Comparison of ENCODE assay signal across 12 cellular contexts in genomic region chr15:89822951-89823701, GRCh38. TPM values are rescaled to one million over a fixed set of nuclear protein-coding genes. Genes with fewer than 3 reads are reported as not detected.
A peak's percentile ranks its signal among the peaks of the same experiment; 100 is the strongest.
DNase-seq lines count a peak whose midpoint lies in the region; ATAC-seq, FAIRE-seq and TF ChIP-seq lines count a peak whose summit lies in the region.
"Had no signal": no experiment of that assay in that cellular context is flagged by ENCODE, and none has a peak within 500 bp of the region (broad histone marks: within the 10 kb centered on the region; RNA-seq: fewer than 3 reads in every experiment).

No MANE protein-coding gene starts in this region.

- H3K79me2 ChIP-seq in endothelial cell of umbilical vein (ENCODE audit: control insufficient read depth, insufficient read depth, low read length) (no peaks in the 10 kb centered on the region), OCI-LY7 (ENCODE audit: insufficient read depth, low read depth, low read length) (no peaks in the 10 kb centered on the region)

- H2AFZ ChIP-seq in endothelial cell of umbilical vein (ENCODE audit: low read depth, low read length) (peak overlapping the region; percentile 63), OCI-LY7 (ENCODE audit: low read length) (no peak overlapping the region)

- H3K36me3 ChIP-seq in Panc1 (ENCODE audit: control insufficient read depth, insufficient read depth, low read length) (no peaks in the 10 kb centered on the region), endothelial cell of umbilical vein (ENCODE audit: control insufficient read depth in 2 of 2, extremely low read depth in 1 of 2, insufficient read depth in 2 of 2, low read length in 2 of 2) (no peaks in the 10 kb centered on the region), skeletal muscle satellite cell (ENCODE audit: insufficient read depth, low read length) (no peaks in the 10 kb centered on the region), OCI-LY7 (ENCODE audit: insufficient read depth, low read length) (no peaks in the 10 kb centered on the region)

- no peaks in the 10 kb centered on the region for H3K9me2 ChIP-seq in OCI-LY7 (ENCODE audit: insufficient read depth, low read length)

- CTCF ChIA-PET in Panc1 (lab: Charles Lee): interaction anchor here (0.8 kb wide), 2 partner anchors 61 to 68 kb away, joined by 4 to 10 read pairs; no protein-coding TSS in a partner anchor
- CTCF ChIA-PET in endothelial cell of umbilical vein (lab: Charles Lee): interaction anchor here (0.6 to 4.5 kb wide), 9 partner anchors 9 to 62 kb away, joined by 3 to 28 read pairs (median 3); no protein-coding TSS in a partner anchor
- CTCF ChIA-PET in OCI-LY7 (lab: Charles Lee; ENCODE audit: unreplicated experiment): no interaction called here

- H3K4me3 ChIP-seq in Panc1 (ENCODE audit: low read depth in 2 of 2, low read length in 2 of 2) (no peak overlapping the region), endothelial cell of umbilical vein (replicated peaks in 1 of 3; ENCODE audit: insufficient read depth in 1 of 3, low read depth in 1 of 3, low read length in 3 of 3) (no peak overlapping the region), skeletal muscle satellite cell (ENCODE audit: low read length) (peak overlapping the region; percentile 7), OCI-LY7 (ENCODE audit: low read depth, low read length, poor library complexity, severe bottlenecking) (no peak overlapping the region)

- POLR2A ChIA-PET in Panc1 (lab: Charles Lee): interaction anchor here (0.6 kb wide), 1 partner anchor 23 kb away, joined by 3 read pairs; no protein-coding TSS in a partner anchor
- POLR2A ChIA-PET in endothelial cell of umbilical vein (lab: Charles Lee): no interaction called here
- POLR2A ChIA-PET in OCI-LY7 (lab: Charles Lee): interaction anchor here (0.6 kb wide), 1 partner anchor 131 kb away, joined by 3 read pairs; no protein-coding TSS in a partner anchor

- no peak overlapping the region for H3K9ac ChIP-seq in endothelial cell of umbilical vein (replicated peaks; ENCODE audit: extremely low read depth, insufficient read depth, low read length)
- H3K9ac ChIP-seq in skeletal muscle satellite cell (ENCODE audit: low read depth, low read length): peak overlapping the region; percentile 53

- ATAC-seq in Panc1 (peak; percentile 44), HG03095 (IDR thresholded peaks at IDR 0.05; ENCODE audit: unreplicated experiment) (no peak), HG02642 (IDR thresholded peaks at IDR 0.05; ENCODE audit: poor library complexity, unreplicated experiment) (no peak)

- H4K20me1 ChIP-seq in endothelial cell of umbilical vein (replicated peaks; ENCODE audit: control insufficient read depth, extremely low read depth, insufficient read depth, low read length) (no peaks in the 10 kb centered on the region), OCI-LY7 (ENCODE audit: insufficient read depth, low read length) (no peaks in the 10 kb centered on the region)

- H3K4me1 ChIP-seq in Panc1 (ENCODE audit: control insufficient read depth, insufficient read depth, low read length) (peaks cover 59% of the 10 kb centered on the region), endothelial cell of umbilical vein (ENCODE audit: control insufficient read depth, extremely low read depth, insufficient read depth, low read length) (peaks cover 29% of the 10 kb centered on the region), skeletal muscle satellite cell (ENCODE audit: control insufficient read depth, insufficient read depth, low read length) (peaks cover 64% of the 10 kb centered on the region), OCI-LY7 (ENCODE audit: insufficient read depth, low read length, poor library complexity, severe bottlenecking) (no peaks in the 10 kb centered on the region)

- no peaks in the 10 kb centered on the region for H3K9me1 ChIP-seq in endothelial cell of umbilical vein (replicated peaks; ENCODE audit: control insufficient read depth, extremely low read depth, insufficient read depth, low read length)

- TF ChIP-seq POLR2A in endothelial cell of umbilical vein (IDR thresholded peaks at IDR 0.05; ENCODE audit: low read depth, low read length): no peak

- intact Hi-C loops in Panc1 (cut with micrococcal nuclease; ENCODE audit: unreplicated experiment) (no loop called here), endothelial cell of umbilical vein (cut with micrococcal nuclease) (no loop called here), OCI-LY7 (cut with micrococcal nuclease; ENCODE audit: unreplicated experiment) (no loop called here)

- peak; percentile 62 for DNase-seq in HCEC 1CT
- no peak for DNase-seq in Panc1 (ENCODE audit: low read depth, low spot score)
- DNase-seq in endothelial cell of umbilical vein (ENCODE audit: low read depth, low spot score): no peak
- DNase-seq in OCI-LY7 (ENCODE audit: low spot score): no peak
- no peak for DNase-seq in GM19238 (ENCODE audit: insufficient read length, low spot score)
- DNase-seq: activated CD4-positive, alpha-beta memory T cell treated with anti-CD3 and anti-CD28 coated beads, Interleukin-2, amount 10 ng/mL, durations not matched to agents 7 days and 5 days; DND-41; Karpas-422; NCI-H446 had no signal

- BruUV-seq in Panc1 (replicated peaks; lab: Mats Ljungman, UMichigan) (no TSS peak), endothelial cell of umbilical vein (replicated peaks; lab: Mats Ljungman, UMichigan) (no TSS peak), OCI-LY7 (replicated peaks; lab: Mats Ljungman, UMichigan) (no TSS peak)

- FAIRE-seq in endothelial cell of umbilical vein (lab: Jason Lieb, UNC): peak; percentile 93

- dilution Hi-C loops in endothelial cell of umbilical vein (cut with MboI; ENCODE audit: extremely low pct_ligation_motif_present, low sequenced_read_pairs): no loop called here

- in situ Hi-C loops in Panc1 (cut with HindIII; ENCODE audit: low pct_unique_long_range_greater_than_20kb, low sequenced_read_pairs): no loop called here

- H3K27me3 ChIP-seq in Panc1 (ENCODE audit: control insufficient read depth, insufficient read depth, low read length) (no peaks in the 10 kb centered on the region), endothelial cell of umbilical vein (ENCODE audit: control insufficient read depth in 2 of 2, insufficient read depth in 2 of 2, low read length in 2 of 2) (no peaks in the 10 kb centered on the region), skeletal muscle satellite cell (ENCODE audit: control insufficient read depth, insufficient read depth, low read length) (no peaks in the 10 kb centered on the region)

- TF ChIP-seq CTCF in Panc1 (IDR thresholded peaks at IDR 0.05) (no peak), endothelial cell of umbilical vein (IDR thresholded peaks at IDR 0.05; ENCODE audit: extremely low read depth in 1 of 2, insufficient read depth in 1 of 2, low read depth in 1 of 2, low read length in 2 of 2) (no peak), OCI-LY7 (conservative IDR thresholded peaks at IDR 0.05; ENCODE audit: low read length) (no peak)

- H3K9me3 ChIP-seq in Panc1 (ENCODE audit: control insufficient read depth, insufficient read depth, low read depth, low read length): no peaks in the 10 kb centered on the region
- H3K9me3 ChIP-seq in endothelial cell of umbilical vein (replicated peaks; ENCODE audit: control insufficient read depth, insufficient read depth, low read length): no peaks in the 10 kb centered on the region
- no peaks in the 10 kb centered on the region for H3K9me3 ChIP-seq in skeletal muscle satellite cell (replicated peaks; ENCODE audit: low read length)
- H3K9me3 ChIP-seq in OCI-LY7 (ENCODE audit: low read length): no peaks in the 10 kb centered on the region

- H3K4me2 ChIP-seq in endothelial cell of umbilical vein (ENCODE audit: insufficient read depth, low read length) (no peak overlapping the region), skeletal muscle satellite cell (ENCODE audit: low read length) (peak overlapping the region; percentile 50), OCI-LY7 (ENCODE audit: low read length) (no peak overlapping the region)

- peak overlapping the region; percentile 74 for H3K27ac ChIP-seq in Panc1 (ENCODE audit: low read length)
- H3K27ac ChIP-seq in endothelial cell of umbilical vein (ENCODE audit: insufficient read depth, low read depth, low read length): peak overlapping the region; percentile 64
- H3K27ac ChIP-seq in OCI-LY7 (ENCODE audit: low read depth, low read length, poor library complexity, severe bottlenecking): no peak overlapping the region

TF ChIP-seq in endothelial cell of umbilical vein, 7 proteins besides CTCF, POLR2A, EP300 and RAD21:
- TF ChIP-seq MAX (IDR thresholded peaks at IDR 0.05; ENCODE audit: insufficient read depth, insufficient read length): no peak

RNA-seq across cellular contexts. Expression of gene ANPEP, which starts 8.5 kb away (rescaled TPM):
- 183 TPM for total RNA-seq in Panc1 (2021; ENCODE audit: unreplicated experiment)
- 194 TPM for polyA plus RNA-seq in Panc1 (2012; ENCODE audit: insufficient read length)
- 199 and 221 TPM in 2 replicates for total RNA-seq in endothelial cell of umbilical vein
- 177 and 190 TPM in 2 replicates for polyA plus RNA-seq in endothelial cell of umbilical vein
- polyA plus RNA-seq in endothelial cell of umbilical vein (2011; cell fraction: cytosol; rRNA removed): 189 and 193 TPM in 2 replicates
- 268 and 281 TPM in 2 replicates for polyA plus RNA-seq in endothelial cell of umbilical vein (2011; cell fraction: nucleus; rRNA removed)
- 227 and 501 TPM in 2 replicates for polyA plus RNA-seq in endothelial cell of umbilical vein (2012)
- polyA minus RNA-seq in endothelial cell of umbilical vein: 193 and 209 TPM in 2 replicates
- polyA minus RNA-seq in endothelial cell of umbilical vein (2011; cell fraction: cytosol; rRNA and poly(A)+ RNA removed): not detected
- polyA minus RNA-seq in endothelial cell of umbilical vein (2011; cell fraction: nucleus; rRNA and poly(A)+ RNA removed): 83.8 and 94.2 TPM in 2 replicates
- 318 and 367 TPM in 2 replicates for total RNA-seq in skeletal muscle satellite cell (2012; rRNA removed)
- total RNA-seq in OCI-LY7 (2014; rRNA removed; shearing (Covaris generic)): 0.03 and 0.10 TPM in 2 replicates
- total RNA-seq in OCI-LY7 (2022): 0.29 TPM in 1 of 2 replicates, not detected in the other

RNA-seq across cellular contexts. Expression of gene MESP2, which starts 47.0 kb away (rescaled TPM):
- total RNA-seq in Panc1 (2021; ENCODE audit: unreplicated experiment) (1.1 TPM), endothelial cell of umbilical vein (0.42 TPM in 1 of 2 replicates, not detected in the other), OCI-LY7 (2022) (not detected in 2 replicates)
- 2.0 TPM for polyA plus RNA-seq in Panc1 (2012; ENCODE audit: insufficient read length)
- 0.21 and 0.43 TPM in 2 replicates for polyA plus RNA-seq in endothelial cell of umbilical vein
- polyA plus RNA-seq in endothelial cell of umbilical vein (2011; cell fraction: cytosol; rRNA removed): 0.14 and 0.22 TPM in 2 replicates
- polyA plus RNA-seq in endothelial cell of umbilical vein (2011; cell fraction: nucleus; rRNA removed): not detected in 2 replicates
- 0.27 and 0.64 TPM in 2 replicates for polyA plus RNA-seq in endothelial cell of umbilical vein (2012)
- not detected in 2 replicates for polyA minus RNA-seq in endothelial cell of umbilical vein
- polyA minus RNA-seq in endothelial cell of umbilical vein (2011; cell fraction: cytosol; rRNA and poly(A)+ RNA removed): not detected
- not detected in 2 replicates for polyA minus RNA-seq in endothelial cell of umbilical vein (2011; cell fraction: nucleus; rRNA and poly(A)+ RNA removed)
- total RNA-seq in skeletal muscle satellite cell (2012; rRNA removed): 0.51 TPM in 1 of 2 replicates, not detected in the other
- total RNA-seq in OCI-LY7 (2014; rRNA removed; shearing (Covaris generic)): not detected in 2 replicates
- total RNA-seq: activated CD4-positive, alpha-beta memory T cell treated with anti-CD3 and anti-CD28 coated beads, Interleukin-2, amount 10 ng/mL, durations not matched to agents 7 days and 5 days had no signal

Comparison
In these comparisons a context has a peak if more than half of its experiments do, and no peak if none do; other contexts are left out.
1. RNA of gene ANPEP, which starts 8.5 kb away (total RNA-seq): 199 to 221 TPM in endothelial cell of umbilical vein and 183 TPM in Panc1 (single experiment); 0.03 to 0.29 TPM in OCI-LY7; every median in the first group is over 100 times any median in the second.